Comparison of ENCODE assay signal across 8 cellular contexts in genomic region chr16:4768549-4769305, GRCh38. TPM values are rescaled to one million over a fixed set of nuclear protein-coding genes. Genes with fewer than 3 reads are reported as not detected.
A peak's percentile ranks its signal among the peaks of the same experiment; 100 is the strongest.
DNase-seq lines count a peak whose midpoint lies in the region; TF ChIP-seq lines count a peak whose summit lies in the region.

No MANE protein-coding gene starts in this region.

- H3K27me3 Mint-ChIP-seq in stimulated activated naive CD8-positive, alpha-beta T cell treated with anti-CD3 and anti-CD28 coated beads, Interleukin-15, Interleukin-2, amounts not matched to agents 100 ng/mL and 50 ng/mL, for 24 hours, result no peaks in the 10 kb centered on the region

- no peaks in the 10 kb centered on the region for H3K9me2 ChIP-seq in DOHH2 (replicated peaks; ENCODE audit: control insufficient read depth, low read length)
- no peaks in the 10 kb centered on the region for H3K9me2 ChIP-seq in GM23248 (ENCODE audit: insufficient read depth)
- H3K9me2 ChIP-seq in neural cell (ENCODE audit: insufficient read depth, low read length), result no peaks in the 10 kb centered on the region

- TF ChIP-seq RAD21 in neural cell (conservative IDR thresholded peaks at IDR 0.05), result no peak

- peak; percentile 73 for TF ChIP-seq POLR2A in Raji (IDR thresholded peaks at IDR 0.05; ENCODE audit: insufficient read depth, low read depth, low read length)

- H3K4me3 ChIP-seq in DOHH2 (ENCODE audit: low read length) (peak overlapping the region; percentile 87), GM23248 (peak overlapping the region; percentile 77), LNCaP clone FGC (ENCODE audit: low read depth, low read length) (peak overlapping the region; percentile 57), foreskin fibroblast (ENCODE audit: low read depth in 1 of 2, low read length in 2 of 2) (peak overlapping the region; percentile 47 to 71), neural cell (ENCODE audit: low read length) (peak overlapping the region; percentile 69)

- H2AFZ ChIP-seq in GM23248, result peak overlapping the region; percentile 95
- H2AFZ ChIP-seq in neural cell (ENCODE audit: low read depth, low read length), result peak overlapping the region; percentile 81

- H3K4me1 Mint-ChIP-seq in stimulated activated naive CD8-positive, alpha-beta T cell treated with anti-CD3 and anti-CD28 coated beads, Interleukin-15, Interleukin-2, amounts not matched to agents 100 ng/mL and 50 ng/mL, for 24 hours (ENCODE audit: low read depth), result peaks cover 34% of the 10 kb centered on the region

- H3K36me3 ChIP-seq in DOHH2 (ENCODE audit: control insufficient read depth, low read length) (peaks cover 16% of the 10 kb centered on the region), GM23248 (ENCODE audit: low read depth) (no peaks in the 10 kb centered on the region), neural cell (ENCODE audit: insufficient read depth, low read length) (no peaks in the 10 kb centered on the region)

- H3F3A ChIP-seq in DOHH2 (ENCODE audit: control insufficient read depth, insufficient read depth), result peaks cover 15% of the 10 kb centered on the region
- H3F3A ChIP-seq in GM23248 (ENCODE audit: insufficient read depth), result peaks cover 8% of the 10 kb centered on the region; the same call in 1 of the 2 replicates
- H3F3A ChIP-seq in neural cell (ENCODE audit: insufficient read depth, low read length, poor library complexity, severe bottlenecking), result no peaks in the 10 kb centered on the region

- H4K20me1 ChIP-seq in DOHH2 (ENCODE audit: control insufficient read depth, insufficient read depth, low read depth, low read length) (no peaks in the 10 kb centered on the region), GM23248 (ENCODE audit: insufficient read depth) (no peaks in the 10 kb centered on the region), neural cell (ENCODE audit: insufficient read depth) (no peaks in the 10 kb centered on the region)

- H3K4me1 ChIP-seq in DOHH2 (ENCODE audit: control insufficient read depth, low read length) (peaks cover 28% of the 10 kb centered on the region), GM23248 (ENCODE audit: insufficient read depth) (peaks cover 5% of the 10 kb centered on the region)

- H3K27ac ChIP-seq in DOHH2 (ENCODE audit: low read depth, low read length) (peak overlapping the region; percentile 36), GM23248 (peak overlapping the region; percentile 80), neural cell (ENCODE audit: low read length) (peak overlapping the region; percentile 44)

- H3K36me3 Mint-ChIP-seq in stimulated activated naive CD8-positive, alpha-beta T cell treated with anti-CD3 and anti-CD28 coated beads, Interleukin-15, Interleukin-2, amounts not matched to agents 100 ng/mL and 50 ng/mL, for 24 hours (ENCODE audit: low read depth), result peaks cover 3% of the 10 kb centered on the region

- TF ChIP-seq EP300 in neural cell (conservative IDR thresholded peaks at IDR 0.05; ENCODE audit: poor library complexity, severe bottlenecking), result peak; percentile 13

- H3K4me2 ChIP-seq in DOHH2 (ENCODE audit: low read length) (peak overlapping the region; percentile 88), GM23248 (ENCODE audit: unreplicated experiment) (peak overlapping the region; percentile 89), neural cell (ENCODE audit: low read length) (peak overlapping the region; percentile 54)

- H3K4me3 Mint-ChIP-seq in stimulated activated naive CD8-positive, alpha-beta T cell treated with anti-CD3 and anti-CD28 coated beads, Interleukin-15, Interleukin-2, amounts not matched to agents 100 ng/mL and 50 ng/mL, for 24 hours, result peak overlapping the region; percentile 86

- H3K9me3 Mint-ChIP-seq in stimulated activated naive CD8-positive, alpha-beta T cell treated with anti-CD3 and anti-CD28 coated beads, Interleukin-15, Interleukin-2, amounts not matched to agents 100 ng/mL and 50 ng/mL, for 24 hours, result no peaks in the 10 kb centered on the region

- TF ChIP-seq CTCF in DOHH2 (IDR thresholded peaks at IDR 0.05; ENCODE audit: low read depth, low read length, poor library complexity, severe bottlenecking), result no peak
- no peak for TF ChIP-seq CTCF in LNCaP clone FGC (IDR thresholded peaks at IDR 0.05; ENCODE audit: control insufficient read depth, extremely low read depth, insufficient read depth)
- no peak for TF ChIP-seq CTCF in foreskin fibroblast (IDR thresholded peaks at IDR 0.05; ENCODE audit: low read depth, low read length)
- TF ChIP-seq CTCF in neural cell (IDR thresholded peaks at IDR 0.05; ENCODE audit: poor library complexity, severe bottlenecking), result no peak

- H3K9ac ChIP-seq in GM23248 (peak overlapping the region; percentile 75), neural cell (ENCODE audit: low read length) (peak overlapping the region; percentile 60)

- H3K9me3 ChIP-seq in DOHH2 (ENCODE audit: control insufficient read depth, insufficient read depth, low read length), result no peaks in the 10 kb centered on the region
- H3K9me3 ChIP-seq in GM23248 (ENCODE audit: low read depth), result no peaks in the 10 kb centered on the region
- H3K9me3 ChIP-seq in neural cell (ENCODE audit: low read length), result no peaks in the 10 kb centered on the region

- no peaks in the 10 kb centered on the region for H3K27me3 ChIP-seq in DOHH2 (ENCODE audit: control insufficient read depth, low read length)
- no peaks in the 10 kb centered on the region for H3K27me3 ChIP-seq in GM23248 (replicated peaks; ENCODE audit: insufficient read depth)
- H3K27me3 ChIP-seq in neural cell (ENCODE audit: insufficient read depth, low read depth, low read length), result no peaks in the 10 kb centered on the region

- peak overlapping the region; percentile 91 for H3K27ac Mint-ChIP-seq in stimulated activated naive CD8-positive, alpha-beta T cell treated with anti-CD3 and anti-CD28 coated beads, Interleukin-15, Interleukin-2, amounts not matched to agents 100 ng/mL and 50 ng/mL, for 24 hours

- 2 to 3% methylated on average over 36 to 48 of the region's 48 CpGs for WGBS in GM23248 (ENCODE audit: low coverage in 1 of 2, low lambda C conversion rate in 2 of 2, missing lambda C conversion rate in 2 of 2), 2 experiments

- DNase-seq in GM23248, result peak; percentile 99
- DNase-seq in LNCaP clone FGC (ENCODE audit: low read depth), result peak; percentile 77
- peak; percentile 78 for DNase-seq in activated gamma-delta T cell treated with Interleukin-2 at 50 U/mL for 16 hours
- DNase-seq in foreskin fibroblast, result peak; percentile 94 to 99

- peaks cover 22% of the 10 kb centered on the region for H3K79me2 ChIP-seq in DOHH2 (ENCODE audit: control insufficient read depth, low read length)
- H3K79me2 ChIP-seq in GM23248 (ENCODE audit: insufficient read depth), result peaks cover 31% of the 10 kb centered on the region
- peaks cover 12% of the 10 kb centered on the region for H3K79me2 ChIP-seq in neural cell (replicated peaks; ENCODE audit: insufficient read depth, low read length)

- in situ Hi-C loops in GM23248 (cut with MboI), result no loop called here

TF ChIP-seq in neural cell, 6 proteins besides CTCF, POLR2A, EP300 and RAD21 (continues in another document):
- no peak for TF ChIP-seq MXI1 (conservative IDR thresholded peaks at IDR 0.05; ENCODE audit: poor library complexity, severe bottlenecking)
- peak; percentile 36 for TF ChIP-seq SMC3 (conservative IDR thresholded peaks at IDR 0.05; ENCODE audit: poor library complexity)
- TF ChIP-seq POLR2AphosphoS5 (IDR thresholded peaks at IDR 0.05), result peak; percentile 59
- no peak for TF ChIP-seq TAF1 (IDR thresholded peaks at IDR 0.05; ENCODE audit: low read depth)
- no peak for TF ChIP-seq EZH2 (IDR thresholded peaks at IDR 0.05; ENCODE audit: borderline replicate concordance, insufficient read depth, low read length, poor library complexity, severe bottlenecking)

RNA-seq across cellular contexts. Expression of gene ZNF500, which starts 1.8 kb away (rescaled TPM):
- 12.3 and 19.0 TPM in 2 replicates for total RNA-seq in GM23248 (2014; rRNA removed; shearing (Covaris generic))
- polyA plus RNA-seq in GM23248 (2016; fragmentation: Nextera tagmentation; extraction: Ambion mirVana), result 7.4 and 8.8 TPM in 2 replicates
- polyA plus RNA-seq in neural cell, result 16.0 and 29.0 TPM in 2 replicates
- polyA minus RNA-seq in neural cell, result 24.1 and 25.0 TPM in 2 replicates

RNA-seq across cellular contexts. Expression of gene SEPTIN12, which starts 19.4 kb away (rescaled TPM):
- total RNA-seq in GM23248 (2014; rRNA removed; shearing (Covaris generic)), result not detected in 2 replicates
- polyA plus RNA-seq in GM23248 (2016; fragmentation: Nextera tagmentation; extraction: Ambion mirVana) (not detected in 2 replicates), neural cell (1.8 and 4.7 TPM in 2 replicates)
- not detected in 2 replicates for polyA minus RNA-seq in neural cell

RNA-seq across cellular contexts. Expression of gene SMIM22, which starts 26.4 kb away (rescaled TPM):
- not detected in 2 replicates for total RNA-seq in GM23248 (2014; rRNA removed; shearing (Covaris generic))
- not detected in 2 replicates for polyA plus RNA-seq in GM23248 (2016; fragmentation: Nextera tagmentation; extraction: Ambion mirVana)
- polyA plus RNA-seq in neural cell, result not detected in 2 replicates
- polyA minus RNA-seq in neural cell, result not detected in 2 replicates

RNA-seq across cellular contexts. Expression of gene ROGDI, which starts 33.7 kb away (rescaled TPM):
- total RNA-seq in GM23248 (2014; rRNA removed; shearing (Covaris generic)), result 17.7 and 27.3 TPM in 2 replicates
- polyA plus RNA-seq in GM23248 (2016; fragmentation: Nextera tagmentation; extraction: Ambion mirVana), result 21.4 and 25.2 TPM in 2 replicates
- 203 and 241 TPM in 2 replicates for polyA plus RNA-seq in neural cell
- polyA minus RNA-seq in neural cell, result 69.3 and 95.4 TPM in 2 replicates

RNA-seq across cellular contexts. Expression of gene DNAAF8, which starts 34.4 kb away (rescaled TPM):
- 0.25 and 0.86 TPM in 2 replicates for total RNA-seq in GM23248 (2014; rRNA removed; shearing (Covaris generic))
- polyA plus RNA-seq in GM23248 (2016; fragmentation: Nextera tagmentation; extraction: Ambion mirVana), result 1.7 and 2.3 TPM in 2 replicates
- 3.4 and 6.2 TPM in 2 replicates for polyA plus RNA-seq in neural cell
- 1.5 and 1.9 TPM in 2 replicates for polyA minus RNA-seq in neural cell

Comparison
In these comparisons a context has a peak if more than half of its experiments do, and no peak if none do; other contexts are left out.
1. Peak in every context shown above with its lines: DNase-seq, H3K4me3 ChIP-seq and H3K27ac ChIP-seq.